ENCODE assay signal across 18 cellular contexts in genomic region chr2:105081006-105081701, GRCh38. TPM values are rescaled to one million over a fixed set of nuclear protein-coding genes. Genes with fewer than 3 reads are reported as not detected.
DNase-seq lines count a peak whose midpoint lies in the region; ATAC-seq, FAIRE-seq and TF ChIP-seq lines count a peak whose summit lies in the region.
"Had no signal": no experiment of that assay in that cellular context is flagged by ENCODE, and none has a peak within 500 bp of the region (broad histone marks: within the 10 kb centered on the region; RNA-seq: fewer than 3 reads in every experiment).

No MANE protein-coding gene starts in this region.

- intact Hi-C loops in tibial artery (cut with DNase I; ENCODE audit: low total_unique reads) = no loop called here
- intact Hi-C loops in sciatic nerve (cut with DNase I) = no loop called here

- peak overlapping the region in 1 of 2 experiments; percentile 29; a peak in 2 of 4 replicates for H3K4me2 ChIP-seq in H1 (ENCODE audit: insufficient read depth in 1 of 2, low read depth in 2 of 2, low read length in 2 of 2)

- TF ChIP-seq CTCF in H1 (IDR thresholded peaks at IDR 0.05; ENCODE audit: control extremely low read depth in 1 of 3, insufficient read depth in 1 of 3, low read depth in 1 of 3, low read length in 3 of 3) (no peak), tibial artery (IDR thresholded peaks at IDR 0.05) (no peak)

- no peak overlapping the region for H2BK120ac ChIP-seq in H1 (replicated peaks; ENCODE audit: low read depth, low read length)

- peaks cover 4 to 7% (median 6%) of the 10 kb centered on the region in 4 experiments; a peak in 6 of 7 replicates for H3K4me1 ChIP-seq in H1 (replicated peaks in 1 of 4; ENCODE audit: control insufficient read depth in 3 of 4, insufficient read depth in 4 of 4, low read length in 3 of 4)
- peaks cover 0 to 18% (median 8%) of the 10 kb centered on the region in 4 donors for H3K4me1 ChIP-seq in tibial artery
- H3K4me1 ChIP-seq: upper lobe of left lung had no signal

- H3K79me2 ChIP-seq in H1 (ENCODE audit: control insufficient read depth in 1 of 2, insufficient read depth in 2 of 2, low read length in 2 of 2) = no peaks in the 10 kb centered on the region

- TF ChIP-seq EP300 in H1 (IDR thresholded peaks at IDR 0.05; ENCODE audit: borderline replicate concordance in 1 of 2, low read depth in 2 of 2, low read length in 2 of 2) = no peak

- no peak overlapping the region for H2AK5ac ChIP-seq in H1 (ENCODE audit: low read depth, low read length)

- no peak for TF ChIP-seq RAD21 in H1 (IDR thresholded peaks at IDR 0.05 in 1 of 2, conservative IDR thresholded peaks at IDR 0.05 in 1 of 2; ENCODE audit: low read depth in 2 of 2, low read length in 2 of 2)

- H3K23me2 ChIP-seq in H1 (ENCODE audit: low read depth, low read length) = no peaks in the 10 kb centered on the region

- H2AFZ ChIP-seq in H1 (ENCODE audit: low read length) = no peak overlapping the region

- H3K9ac ChIP-seq in H1 (replicated peaks in 1 of 4; ENCODE audit: extremely low read depth in 1 of 4, low read depth in 3 of 4, low read length in 3 of 4) = 0 out of 7 replicates have a peak overlapping the region, but pooled peaks of 1 of the 4 experiments have one; percentile 10

- no peak for TF ChIP-seq POLR2A in H1 (IDR thresholded peaks at IDR 0.05; ENCODE audit: control extremely low read depth in 1 of 2, low read depth in 2 of 2, low read length in 2 of 2)

- CTCF ChIA-PET in H1 (lab: Charles Lee; ENCODE audit: partially characterized antibody) = interaction anchor here (0.7 to 1.5 kb wide), 2 partner anchors 105 to 1691 kb away, joined by 3 to 5 read pairs; no protein-coding TSS in a partner anchor

- H3K18ac ChIP-seq in H1 (ENCODE audit: extremely low read depth, low read length) = no peak overlapping the region

- no peak overlapping the region for H3K27ac ChIP-seq in H1 (ENCODE audit: low read depth, low read length)
- no peak overlapping the region for H3K27ac ChIP-seq in tibial artery
- H3K27ac ChIP-seq: epithelial cell of prostate, ovary, upper lobe of left lung had no signal

- no peaks in the 10 kb centered on the region; the same call in 1 of the 2 replicates for H3K79me1 ChIP-seq in H1 (ENCODE audit: low read depth, low read length)

- no peak overlapping the region for H2BK5ac ChIP-seq in H1 (ENCODE audit: low read depth, low read length)

- no peak for ATAC-seq in sciatic nerve
- ATAC-seq: T-helper 17 cell had no signal

- no peak overlapping the region for H2BK20ac ChIP-seq in H1 (ENCODE audit: low read length)

- POLR2A ChIA-PET in H1 (lab: Charles Lee; ENCODE audit: partially characterized antibody) = interaction anchor here (0.6 to 2.3 kb wide), 4 partner anchors 8 to 286 kb away, joined by 3 to 7 read pairs (median 4); partner anchors contain the start of gene MRPS9

- peaks cover 2 to 8% of the 10 kb centered on the region in 2 experiments for H4K20me1 ChIP-seq in H1 (replicated peaks in 1 of 2; ENCODE audit: control insufficient read depth in 1 of 2, insufficient read depth in 2 of 2, low read length in 2 of 2)

- no peak overlapping the region for H3K4ac ChIP-seq in H1 (replicated peaks; ENCODE audit: insufficient read length, low read depth, low read length)

- no peak overlapping the region for H3K14ac ChIP-seq in H1 (ENCODE audit: insufficient read length)

- no peak overlapping the region for H3K23ac ChIP-seq in H1 (ENCODE audit: insufficient read length)

- H4K8ac ChIP-seq in H1 (ENCODE audit: extremely low read depth, insufficient read depth, low read length) = no peak overlapping the region

- H4K5ac ChIP-seq in H1 (ENCODE audit: insufficient read length, low read depth, low read length) = no peak overlapping the region

- no peak overlapping the region for H4K91ac ChIP-seq in H1 (replicated peaks; ENCODE audit: insufficient read length, low read length)

- H2BK15ac ChIP-seq in H1 (ENCODE audit: low read length) = no peak overlapping the region

- H3K27me3 ChIP-seq in H1 (replicated peaks in 1 of 4; ENCODE audit: control insufficient read depth in 3 of 4, extremely low read depth in 1 of 4, insufficient read depth in 3 of 4, low read length in 3 of 4) (no peaks in the 10 kb centered on the region), tibial artery (no peaks in the 10 kb centered on the region)
- H3K27me3 ChIP-seq: ovary, upper lobe of left lung had no signal

- no peak overlapping the region for H2BK12ac ChIP-seq in H1 (ENCODE audit: low read depth, low read length)

- no peak overlapping the region for H3K4me3 ChIP-seq in H1 (ENCODE audit: extremely low read depth in 1 of 4, insufficient read depth in 2 of 4, low read depth in 3 of 4, low read length in 4 of 4)
- H3K4me3 ChIP-seq in tibial artery = no peak overlapping the region
- H3K4me3 ChIP-seq: ovary, upper lobe of left lung had no signal

- H3K36me3 ChIP-seq in H1 (ENCODE audit: control insufficient read depth in 2 of 4, insufficient read depth in 4 of 4, low read length in 3 of 4) (peaks cover 0 to 3% (median 0%) of the 10 kb centered on the region in 4 experiments; a peak in 1 of 8 replicates), tibial artery (peaks cover 0 to 4% (median 0%) of the 10 kb centered on the region in 3 donors)
- H3K36me3 ChIP-seq: ovary, upper lobe of left lung had no signal

- peak; percentile 77 for DNase-seq in DMS 273 (lab: John Stamatoyannopoulos, UW; ENCODE audit: unreplicated experiment)
- peak; percentile 50 for DNase-seq in NCI-H2227 treated with DMSO at 0.1 percent for 48 hours (lab: John Stamatoyannopoulos, UW)
- peak in 1 of 2 experiments; percentile 9 for DNase-seq in H1 (ENCODE audit: low read depth in 1 of 2, low spot score in 2 of 2)
- peak; percentile 22 for DNase-seq in myocyte (ENCODE audit: low read depth)
- DNase-seq in tibial artery = no peak
- DNase-seq in sciatic nerve (ENCODE audit: low spot score) = no peak
- no peak for DNase-seq in AG08396 (ENCODE audit: low spot score)
- no peak for DNase-seq in SHP77 (lab: John Stamatoyannopoulos, UW)
- DNase-seq: activated CD4-positive, alpha-beta T cell treated with anti-CD3 and anti-CD28 coated beads, Interleukin-2, amount 50 U/mL, for 1 hour; Calu3; hippocampal formation; mammary epithelial cell; NCI-H1048; ovary; T-helper 17 cell had no signal

- WGBS in H1 (ENCODE audit: extremely low coverage in 1 of 2, insufficient coverage in 1 of 2, insufficient read length in 1 of 2, insufficient replicate concordance in 2 of 2, low coverage in 1 of 2, low lambda C conversion rate in 2 of 2, missing lambda C conversion rate in 1 of 2), 2 experiments = 54% methylated on average over 20 of the region's 20 CpGs; no CpG with 5 or more reads in 1 of the 2 experiments

- FAIRE-seq in H1 (lab: Jason Lieb, UNC) = no peak
- FAIRE-seq: HTR-8/SVneo had no signal

- H3K9me3 ChIP-seq in H1 (ENCODE audit: insufficient read depth in 2 of 2, low read depth in 1 of 2, low read length in 1 of 2) (no peaks in the 10 kb centered on the region), tibial artery (no peaks in the 10 kb centered on the region)
- H3K9me3 ChIP-seq: ovary, upper lobe of left lung had no signal

- H3K56ac ChIP-seq in H1 (replicated peaks; ENCODE audit: insufficient read length, low read depth, low read length) = no peak overlapping the region

TF ChIP-seq in H1, 55 proteins besides CTCF, POLR2A, EP300 and RAD21 (continues in another document):
- TF ChIP-seq FOSL1 (IDR thresholded peaks at IDR 0.05; ENCODE audit: insufficient read depth, low read depth, low read length) (no peak), MAFK (IDR thresholded peaks at IDR 0.05; ENCODE audit: low read depth, low read length) (no peak), HDAC6 (IDR thresholded peaks at IDR 0.05; ENCODE audit: low read depth, low read length) (no peak), POU5F1 (IDR thresholded peaks at IDR 0.05; ENCODE audit: low read depth, low read length) (no peak), CBX8 (IDR thresholded peaks at IDR 0.05; ENCODE audit: borderline replicate concordance, low read depth, low read length) (no peak), CTBP2 (IDR thresholded peaks at IDR 0.05; ENCODE audit: borderline replicate concordance, insufficient read depth, insufficient read length, low read length) (peak; percentile 54), SAP30 (IDR thresholded peaks at IDR 0.05; ENCODE audit: insufficient read depth, insufficient replicate concordance, low read length) (no peak), EGR1 (IDR thresholded peaks at IDR 0.05; ENCODE audit: borderline replicate concordance, low read depth, low read length) (no peak), BACH1 (IDR thresholded peaks at IDR 0.05; ENCODE audit: low read length) (0 out of 2 replicates have a peak, but pooled peaks have one; percentile 12), RFX5 (IDR thresholded peaks at IDR 0.05; ENCODE audit: borderline replicate concordance, low read depth, low read length) (no peak), TAF7 (optimal IDR thresholded peaks at IDR 0.05; ENCODE audit: borderline replicate concordance, low read depth, low read length) (no peak)
- TF ChIP-seq, protein P1, sequence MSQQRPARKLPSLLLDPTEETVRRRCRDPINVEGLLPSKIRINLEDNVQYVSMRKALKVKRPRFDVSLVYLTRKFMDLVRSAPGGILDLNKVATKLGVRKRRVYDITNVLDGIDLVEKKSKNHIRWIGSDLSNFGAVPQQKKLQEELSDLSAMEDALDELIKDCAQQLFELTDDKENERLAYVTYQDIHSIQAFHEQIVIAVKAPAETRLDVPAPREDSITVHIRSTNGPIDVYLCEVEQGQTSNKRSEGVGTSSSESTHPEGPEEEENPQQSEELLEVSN (IDR thresholded peaks at IDR 0.05) = no peak

RNA-seq across cellular contexts. Expression of gene MRPS9, which starts 43.3 kb away (rescaled TPM):
- total RNA-seq in H1 (2021; fragmentation: NEBNext Ultra II Directional; extraction: Animal tissue kit (Norgen Biotek cat#: 25700)) = 71.0 and 72.3 TPM in 2 replicates
- 34.9 and 36.2 TPM in 2 replicates for polyA plus RNA-seq in H1 (2011; rRNA removed)
- polyA plus RNA-seq in H1 (2011; cell fraction: cytosol; rRNA removed) = 63.4 TPM
- polyA plus RNA-seq in H1 (2011; cell fraction: nucleus; rRNA removed) = 39.2 TPM
- polyA plus RNA-seq in H1 (2012, experiment 1 of 2) = 64.3 to 83.7 TPM (median 67.0 TPM) in 4 replicates
- polyA plus RNA-seq in H1 (2012, experiment 2 of 2) = 10.8 TPM
- polyA plus RNA-seq in H1 (2013, experiment 1 of 2) = 78.5 TPM
- 80.0 TPM for polyA plus RNA-seq in H1 (2013, experiment 2 of 2)
- polyA minus RNA-seq in H1 (2011; rRNA and poly(A)+ RNA removed) = 24.3 and 38.9 TPM in 2 replicates
- 27.4 TPM for polyA minus RNA-seq in H1 (2011; cell fraction: cytosol; rRNA and poly(A)+ RNA removed)
- polyA minus RNA-seq in H1 (2011; cell fraction: nucleus; rRNA and poly(A)+ RNA removed) = 22.1 TPM
- total RNA-seq in myocyte (23.9 and 28.4 TPM in 2 replicates), sciatic nerve (18.2 TPM)
- 17.1 TPM for polyA plus RNA-seq in myocyte (2012)

Comparison
In these comparisons a context has a peak if more than half of its experiments do, and no peak if none do; other contexts are left out.
1. DNase-seq: peak in DMS 273 (single experiment), NCI-H2227 treated with DMSO at 0.1 percent for 48 hours (single experiment) and myocyte (single experiment); none in tibial artery (0 of 2), sciatic nerve (single experiment), AG08396 (single experiment) and SHP77 (0 of 2).